In the genomic region with DNA sequence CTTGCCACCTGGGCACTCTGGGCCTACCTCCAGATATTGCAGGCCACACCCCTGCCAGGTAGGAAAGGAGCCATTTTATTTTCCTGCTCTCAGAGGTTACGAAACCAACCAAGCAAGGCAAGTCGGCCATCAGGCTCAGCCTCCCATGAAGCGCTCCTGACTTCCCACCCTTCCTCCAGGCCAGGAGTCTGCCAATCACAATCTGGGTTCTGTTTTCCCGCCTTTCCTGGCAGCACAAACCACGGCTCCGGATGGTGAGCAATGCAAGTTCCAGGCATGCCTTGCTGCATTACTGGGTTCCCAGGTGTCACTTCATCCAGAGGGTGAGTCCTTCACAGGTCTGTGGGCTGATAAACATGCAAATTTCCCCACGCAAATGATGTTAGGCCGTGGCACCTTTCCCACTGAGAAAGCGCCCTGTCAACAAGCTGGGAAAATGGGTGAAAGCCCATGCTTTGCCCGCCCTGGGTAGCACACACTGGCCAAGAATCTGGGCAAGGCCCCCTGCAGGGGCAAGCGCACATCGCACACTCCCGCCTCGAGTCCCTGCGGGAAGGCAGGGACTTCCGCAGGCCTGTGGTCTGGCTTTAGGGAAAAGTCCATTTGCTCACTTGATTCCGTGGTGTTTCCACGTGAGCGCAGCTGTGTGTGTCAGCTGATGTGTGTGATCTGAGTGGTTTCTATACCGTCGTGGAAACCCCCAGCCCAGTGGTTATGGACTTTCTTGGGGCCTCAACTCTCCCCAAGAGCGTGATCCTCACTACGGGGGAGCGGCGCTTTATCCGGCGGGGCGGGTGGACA, we compare ENCODE assay signal across 8 cellular contexts.
DNase-seq lines count a peak whose midpoint lies in the region; ATAC-seq and TF ChIP-seq lines count a peak whose summit lies in the region.

No MANE protein-coding gene starts in this region.

- peaks cover 14% of the 10 kb centered on the region for H3K79me2 ChIP-seq in trophoblast cell (ENCODE audit: control insufficient read depth, insufficient read depth, low read length, poor library complexity)

- H3K27me3 ChIP-seq in MG63 (no peaks in the 10 kb centered on the region), esophagus muscularis mucosa (no peaks in the 10 kb centered on the region), trophoblast cell (ENCODE audit: insufficient read depth, low read length) (no peaks in the 10 kb centered on the region)

- H4K12ac ChIP-seq in trophoblast cell (ENCODE audit: low read depth, low read length), result peak overlapping the region; percentile 54

- no peaks in the 10 kb centered on the region for H3K36me3 ChIP-seq in ES-I3 (ENCODE audit: insufficient read depth, low read length)
- H3K36me3 ChIP-seq in MG63, result no peaks in the 10 kb centered on the region
- no peaks in the 10 kb centered on the region for H3K36me3 ChIP-seq in esophagus muscularis mucosa
- H3K36me3 ChIP-seq in trophoblast cell (ENCODE audit: control insufficient read depth in 1 of 2, insufficient read depth in 2 of 2, low read length in 2 of 2), result no peaks in the 10 kb centered on the region

- H2AFZ ChIP-seq in trophoblast cell (ENCODE audit: insufficient read depth, low read length, poor library complexity), result peak overlapping the region; percentile 70

- peak overlapping the region; percentile 91 to 99 (median 92) for H3K27ac ChIP-seq in esophagus muscularis mucosa (replicated peaks in 1 of 4)
- peak overlapping the region; percentile 72 for H3K27ac ChIP-seq in trophoblast cell (ENCODE audit: low read depth, low read length)

- ATAC-seq in GM18873 (IDR thresholded peaks at IDR 0.05; ENCODE audit: low FRiP score, unreplicated experiment), result no peak

- H2AK5ac ChIP-seq in trophoblast cell (ENCODE audit: low read length), result peak overlapping the region; percentile 85

- no peaks in the 10 kb centered on the region for H3K9me3 ChIP-seq in ES-I3 (ENCODE audit: control insufficient read depth, insufficient read depth, low read length)
- no peaks in the 10 kb centered on the region for H3K9me3 ChIP-seq in MG63
- no peaks in the 10 kb centered on the region for H3K9me3 ChIP-seq in esophagus muscularis mucosa
- H3K9me3 ChIP-seq in trophoblast cell (ENCODE audit: insufficient read depth, low read depth, low read length), result no peaks in the 10 kb centered on the region

- DNase-seq in MG63, result peak; percentile 88
- peak; percentile 90 for DNase-seq in esophagus muscularis mucosa (ENCODE audit: extremely low spot score)
- peak; percentile 85 to 88 for DNase-seq in trophoblast cell
- no peak for DNase-seq in effector CD8-positive, alpha-beta T cell (lab: John Stamatoyannopoulos, UW)
- no peak for DNase-seq in NCI-H2081 (lab: John Stamatoyannopoulos, UW)
- no peak for DNase-seq in activated effector memory CD4-positive, alpha-beta T cell treated with anti-CD3 and anti-CD28 coated beads, Interleukin-2, amount 50 U/mL, for 16 hours

- no peak for TF ChIP-seq CTCF in esophagus muscularis mucosa (IDR thresholded peaks at IDR 0.05)

- peak overlapping the region; percentile 68 for H3K14ac ChIP-seq in trophoblast cell (ENCODE audit: low read length)

- no peak overlapping the region for H3K4me3 ChIP-seq in MG63
- peak overlapping the region in 2 of 4 donors; percentile 58 to 62 for H3K4me3 ChIP-seq in esophagus muscularis mucosa
- H3K4me3 ChIP-seq in trophoblast cell (ENCODE audit: low read depth, low read length), result no peak overlapping the region

- 83% methylated on average over 21 of the region's 28 CpGs for WGBS in esophagus muscularis mucosa
- no CpG with 5 or more reads among the region's 28 CpGs for WGBS in trophoblast cell (ENCODE audit: extremely low coverage, insufficient coverage, insufficient read length)

- peak overlapping the region; percentile 91 for H2BK5ac ChIP-seq in trophoblast cell (ENCODE audit: low read depth, low read length, poor library complexity)

- no peak for TF ChIP-seq EP300 in esophagus muscularis mucosa (IDR thresholded peaks at IDR 0.05)

- peak overlapping the region; percentile 99 for H2BK12ac ChIP-seq in trophoblast cell (ENCODE audit: low read length)

- H3K4me2 ChIP-seq in trophoblast cell (ENCODE audit: low read length), result peak overlapping the region; percentile 37

- peak overlapping the region; percentile 99 for H4K91ac ChIP-seq in trophoblast cell (ENCODE audit: low read depth, low read length)

- peaks cover 42% of the 10 kb centered on the region for H3K4me1 ChIP-seq in ES-I3 (ENCODE audit: insufficient read depth, low read length)
- peaks cover 58 to 98% (median 86%) of the 10 kb centered on the region in 4 donors for H3K4me1 ChIP-seq in esophagus muscularis mucosa
- peaks cover 46 to 51% of the 10 kb centered on the region in 2 experiments for H3K4me1 ChIP-seq in trophoblast cell (ENCODE audit: control insufficient read depth in 1 of 2, insufficient read depth in 2 of 2, low read length in 2 of 2)

- H2BK120ac ChIP-seq in trophoblast cell (ENCODE audit: insufficient read depth, low read length, poor library complexity), result peak overlapping the region; percentile 97

- H3K79me1 ChIP-seq in trophoblast cell (ENCODE audit: low read length), result peaks cover 61% of the 10 kb centered on the region

- peak overlapping the region; percentile 73 for H3K18ac ChIP-seq in trophoblast cell (ENCODE audit: low read length)

- H3K4ac ChIP-seq in trophoblast cell (ENCODE audit: low read depth, low read length), result peak overlapping the region; percentile 35

- H3K9ac ChIP-seq in ES-I3 (ENCODE audit: low read depth, low read length) (peak overlapping the region; percentile 39; the same call in 1 of the 2 replicates), trophoblast cell (ENCODE audit: low read length) (no peak overlapping the region)

- no peak for TF ChIP-seq POLR2A in esophagus muscularis mucosa (IDR thresholded peaks at IDR 0.05; ENCODE audit: low read depth)

- H3K23ac ChIP-seq in trophoblast cell (ENCODE audit: low read length), result no peak overlapping the region

- intact Hi-C loops in esophagus muscularis mucosa (cut with DNase I), result no loop called here

- H4K8ac ChIP-seq in trophoblast cell (ENCODE audit: low read depth, low read length), result peak overlapping the region; percentile 64

Comparison
In these comparisons a context has a peak if more than half of its experiments do, and no peak if none do; other contexts are left out.
1. DNase-seq: peak in MG63 (single experiment), esophagus muscularis mucosa (single experiment) and trophoblast cell (2 of 2); none in effector CD8-positive, alpha-beta T cell (single experiment), NCI-H2081 (0 of 2) and activated effector memory CD4-positive, alpha-beta T cell treated with anti-CD3 and anti-CD28 coated beads, Interleukin-2, amount 50 U/mL, for 16 hours (single experiment).